Comparison of ENCODE assay signal across 1 cellular context in the genomic region with DNA sequence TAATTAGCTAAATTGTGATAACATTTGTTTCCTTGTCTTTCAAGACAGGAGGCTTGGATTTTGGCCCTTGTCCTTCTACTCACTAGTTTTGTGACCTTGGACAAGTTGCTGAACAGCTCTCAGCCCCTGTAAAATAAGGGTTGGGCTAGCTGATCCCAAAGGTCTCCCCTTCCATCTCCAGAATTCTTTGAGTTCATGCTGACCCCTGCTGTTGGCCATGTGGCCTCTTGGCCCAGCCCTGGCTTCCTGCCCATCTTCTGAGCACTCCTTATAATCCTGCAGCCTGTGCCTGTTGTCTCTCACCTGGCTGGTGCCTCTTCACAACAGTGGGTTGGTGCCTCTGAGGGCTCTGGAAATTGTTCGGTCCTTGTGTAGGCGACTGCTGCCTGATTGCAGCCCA.
TF ChIP-seq lines count a peak whose summit lies in the region.

No MANE protein-coding gene starts in this region.

TF ChIP-seq in HCT116, 20 proteins besides CTCF, POLR2A, EP300 and RAD21:
- no peak for TF ChIP-seq YY1 (IDR thresholded peaks at IDR 0.05; ENCODE audit: extremely low read depth, insufficient replicate concordance, low read depth, low read length)
- no peak for TF ChIP-seq FOSL1 (IDR thresholded peaks at IDR 0.05; ENCODE audit: low read depth)
- TF ChIP-seq SP1 (IDR thresholded peaks at IDR 0.05; ENCODE audit: low read depth): no peak
- no peak for TF ChIP-seq SRF (IDR thresholded peaks at IDR 0.05; ENCODE audit: low read depth)
- TF ChIP-seq SIN3A (IDR thresholded peaks at IDR 0.05; ENCODE audit: low read depth): no peak
- no peak for TF ChIP-seq ZFX (IDR thresholded peaks at IDR 0.05)
- TF ChIP-seq, protein P1, sequence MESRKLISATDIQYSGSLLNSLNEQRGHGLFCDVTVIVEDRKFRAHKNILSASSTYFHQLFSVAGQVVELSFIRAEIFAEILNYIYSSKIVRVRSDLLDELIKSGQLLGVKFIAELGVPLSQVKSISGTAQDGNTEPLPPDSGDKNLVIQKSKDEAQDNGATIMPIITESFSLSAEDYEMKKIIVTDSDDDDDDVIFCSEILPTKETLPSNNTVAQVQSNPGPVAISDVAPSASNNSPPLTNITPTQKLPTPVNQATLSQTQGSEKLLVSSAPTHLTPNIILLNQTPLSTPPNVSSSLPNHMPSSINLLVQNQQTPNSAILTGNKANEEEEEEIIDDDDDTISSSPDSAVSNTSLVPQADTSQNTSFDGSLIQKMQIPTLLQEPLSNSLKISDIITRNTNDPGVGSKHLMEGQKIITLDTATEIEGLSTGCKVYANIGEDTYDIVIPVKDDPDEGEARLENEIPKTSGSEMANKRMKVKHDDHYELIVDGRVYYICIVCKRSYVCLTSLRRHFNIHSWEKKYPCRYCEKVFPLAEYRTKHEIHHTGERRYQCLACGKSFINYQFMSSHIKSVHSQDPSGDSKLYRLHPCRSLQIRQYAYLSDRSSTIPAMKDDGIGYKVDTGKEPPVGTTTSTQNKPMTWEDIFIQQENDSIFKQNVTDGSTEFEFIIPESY (IDR thresholded peaks at IDR 0.05; ENCODE audit: extremely low read depth, insufficient replicate concordance, low read length): no peak
- TF ChIP-seq, protein P2, sequence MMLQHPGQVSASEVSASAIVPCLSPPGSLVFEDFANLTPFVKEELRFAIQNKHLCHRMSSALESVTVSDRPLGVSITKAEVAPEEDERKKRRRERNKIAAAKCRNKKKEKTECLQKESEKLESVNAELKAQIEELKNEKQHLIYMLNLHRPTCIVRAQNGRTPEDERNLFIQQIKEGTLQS (IDR thresholded peaks at IDR 0.05): no peak
- no peak for TF ChIP-seq ELF1 (IDR thresholded peaks at IDR 0.05; ENCODE audit: borderline replicate concordance, low read depth)
- no peak for TF ChIP-seq EGR1 (IDR thresholded peaks at IDR 0.05; ENCODE audit: low read depth)
- no peak for TF ChIP-seq CBX3 (IDR thresholded peaks at IDR 0.05; ENCODE audit: low read depth)
- no peak for TF ChIP-seq JUND (IDR thresholded peaks at IDR 0.05)
- TF ChIP-seq TCF7L2 (IDR thresholded peaks at IDR 0.05; ENCODE audit: borderline replicate concordance, extremely low read depth, insufficient read depth, insufficient read length): no peak
- TF ChIP-seq EZH2phosphoT487 (IDR thresholded peaks at IDR 0.05; ENCODE audit: borderline replicate concordance): no peak
- no peak for TF ChIP-seq POLR2AphosphoS5 (IDR thresholded peaks at IDR 0.05; ENCODE audit: low read depth, low read length)
- no peak for TF ChIP-seq ZNF274 (IDR thresholded peaks at IDR 0.05; ENCODE audit: low read depth, low read length)
